In the genomic region with DNA sequence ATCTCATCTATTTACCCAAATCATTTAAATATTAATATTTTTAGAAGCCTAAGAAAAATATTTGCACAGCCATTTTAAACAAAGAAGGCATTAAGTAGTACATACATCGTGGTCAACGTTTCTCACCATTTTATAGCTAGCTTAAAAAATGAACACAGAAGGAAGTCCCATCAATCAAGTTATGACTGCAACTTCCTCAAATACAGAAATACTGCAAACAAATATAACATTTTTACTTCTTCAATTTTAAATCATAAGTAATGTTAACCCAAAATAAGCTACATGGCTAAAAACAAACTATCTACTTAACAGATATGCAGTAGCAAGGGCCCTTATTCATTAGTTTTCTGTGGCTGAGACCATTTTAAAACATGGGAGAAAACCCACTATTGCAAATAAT, we compare ENCODE assay signal across 13 cellular contexts. TPM values are rescaled to one million over a fixed set of nuclear protein-coding genes. Genes with fewer than 3 reads are reported as not detected.
A peak's percentile ranks its signal among the peaks of the same experiment; 100 is the strongest.
DNase-seq lines count a peak whose midpoint lies in the region; ATAC-seq and TF ChIP-seq lines count a peak whose summit lies in the region.
"Had no signal": no experiment of that assay in that cellular context is flagged by ENCODE, and none has a peak within 500 bp of the region (broad histone marks: within the 10 kb centered on the region; RNA-seq: fewer than 3 reads in every experiment).

No MANE protein-coding gene starts in this region.

- H3K27me3 Mint-ChIP-seq in T-helper 17 cell = no peaks in the 10 kb centered on the region
- H3K27me3 Mint-ChIP-seq in stimulated activated naive B cell treated with anti-CD40 and anti-IgM and Interleukin-4, amounts not matched to agents 10 μg/mL and 1 μg/mL and 100 μg/mL, for 72 hours = no peaks in the 10 kb centered on the region
- no peaks in the 10 kb centered on the region for H3K27me3 Mint-ChIP-seq in activated CD8-positive, alpha-beta T cell treated with anti-CD3 and anti-CD28 coated beads for 36 hours

- no peak for TF ChIP-seq POLR2A in adrenal gland (IDR thresholded peaks at IDR 0.05)

- TF ChIP-seq CTCF in ascending aorta (IDR thresholded peaks at IDR 0.05) = no peak
- no peak for TF ChIP-seq CTCF in activated CD8-positive, alpha-beta T cell treated with anti-CD3 and anti-CD28 coated beads for 36 hours (IDR thresholded peaks at IDR 0.05)
- TF ChIP-seq CTCF in adrenal gland (IDR thresholded peaks at IDR 0.05) = no peak

- H3K36me3 ChIP-seq in ascending aorta (no peaks in the 10 kb centered on the region), adrenal gland (replicated peaks in 1 of 2) (no peaks in the 10 kb centered on the region)
- H3K36me3 ChIP-seq: SJCRH30, upper lobe of left lung had no signal

- H3K9me3 Mint-ChIP-seq in stimulated activated naive B cell treated with anti-CD40 and anti-IgM and Interleukin-4, amounts not matched to agents 10 μg/mL and 1 μg/mL and 100 μg/mL, for 72 hours = no peaks in the 10 kb centered on the region
- H3K9me3 Mint-ChIP-seq in activated CD8-positive, alpha-beta T cell treated with anti-CD3 and anti-CD28 coated beads for 36 hours = no peaks in the 10 kb centered on the region

- H3K4me3 Mint-ChIP-seq in T-helper 17 cell = peak overlapping the region; percentile 41
- H3K4me3 Mint-ChIP-seq in stimulated activated naive B cell treated with anti-CD40 and anti-IgM and Interleukin-4, amounts not matched to agents 10 μg/mL and 1 μg/mL and 100 μg/mL, for 72 hours = peak overlapping the region; percentile 73 to 74
- no peak overlapping the region for H3K4me3 Mint-ChIP-seq in activated CD8-positive, alpha-beta T cell treated with anti-CD3 and anti-CD28 coated beads for 36 hours

- DNase-seq in KG1 (lab: John Stamatoyannopoulos, UW) (peak; percentile 57), T-helper 17 cell (no peak), ascending aorta (ENCODE audit: low spot score in 2 of 2) (no peak), NCI-H345 (lab: John Stamatoyannopoulos, UW) (no peak), adrenal gland (no peak)
- DNase-seq in stimulated activated naive B cell treated with anti-CD40 and anti-IgM and Interleukin-4, amounts not matched to agents 10 μg/mL and 1 μg/mL and 100 μg/mL, for 72 hours = no peak
- DNase-seq in activated CD8-positive, alpha-beta T cell treated with anti-CD3 and anti-CD28 coated beads for 36 hours = no peak
- DNase-seq: NCI-H510A treated with DMSO at 0.1 percent for 48 hours; posterior cingulate gyrus; SJCRH30; stimulated activated CD4-positive, alpha-beta T cell treated with anti-CD3 and anti-CD28 coated beads, Interleukin-15, amount 100 ng/mL, for 24 hours; upper lobe of left lung had no signal

- H3K36me3 Mint-ChIP-seq in T-helper 17 cell (ENCODE audit: low read depth) = peaks cover 3% of the 10 kb centered on the region
- H3K36me3 Mint-ChIP-seq in stimulated activated naive B cell treated with anti-CD40 and anti-IgM and Interleukin-4, amounts not matched to agents 10 μg/mL and 1 μg/mL and 100 μg/mL, for 72 hours = peaks cover 21 to 26% of the 10 kb centered on the region in 2 donors
- no peaks in the 10 kb centered on the region for H3K36me3 Mint-ChIP-seq in activated CD8-positive, alpha-beta T cell treated with anti-CD3 and anti-CD28 coated beads for 36 hours (ENCODE audit: low read depth)

- H3K27ac ChIP-seq in ascending aorta (no peak overlapping the region), adrenal gland (no peak overlapping the region)
- H3K27ac ChIP-seq: SJCRH30 had no signal

- peaks cover 0 to 31% of the 10 kb centered on the region in 2 donors for H3K4me1 ChIP-seq in ascending aorta
- H3K4me1 ChIP-seq in adrenal gland (replicated peaks in 1 of 2) = peaks cover 11 to 53% of the 10 kb centered on the region in 2 donors
- H3K4me1 ChIP-seq: SJCRH30 had no signal

- H3K9me3 ChIP-seq in T-helper 17 cell (ENCODE audit: control insufficient read depth, low read length, poor library complexity, severe bottlenecking) (no peaks in the 10 kb centered on the region), ascending aorta (no peaks in the 10 kb centered on the region), adrenal gland (replicated peaks in 1 of 3) (no peaks in the 10 kb centered on the region)
- H3K9me3 ChIP-seq: SJCRH30, upper lobe of left lung had no signal

- ATAC-seq in GM18867 (IDR thresholded peaks at IDR 0.05; ENCODE audit: unreplicated experiment) (peak; percentile 54), T-helper 17 cell (no peak)
- ATAC-seq in stimulated activated naive B cell treated with anti-CD40 and anti-IgM and Interleukin-4, amounts not matched to agents 10 μg/mL and 1 μg/mL and 100 μg/mL, for 72 hours (replicated peaks) = peak; percentile 77 to 79
- ATAC-seq in activated CD8-positive, alpha-beta T cell treated with anti-CD3 and anti-CD28 coated beads for 36 hours = no peak

- no peaks in the 10 kb centered on the region for H3K27me3 ChIP-seq in ascending aorta
- no peaks in the 10 kb centered on the region for H3K27me3 ChIP-seq in adrenal gland
- H3K27me3 ChIP-seq: SJCRH30, upper lobe of left lung had no signal

- WGBS in adrenal gland, 4 donors = 49 to 60% (median 52%) methylated on average over 2 of the region's 2 CpGs

- peak overlapping the region; percentile 61 for H3K27ac Mint-ChIP-seq in T-helper 17 cell
- H3K27ac Mint-ChIP-seq in stimulated activated naive B cell treated with anti-CD40 and anti-IgM and Interleukin-4, amounts not matched to agents 10 μg/mL and 1 μg/mL and 100 μg/mL, for 72 hours = peak overlapping the region; percentile 95
- no peak overlapping the region for H3K27ac Mint-ChIP-seq in activated CD8-positive, alpha-beta T cell treated with anti-CD3 and anti-CD28 coated beads for 36 hours

- H3K4me3 ChIP-seq in ascending aorta (no peak overlapping the region), adrenal gland (no peak overlapping the region)
- H3K4me3 ChIP-seq: SJCRH30, upper lobe of left lung had no signal

- CTCF ChIA-PET in activated CD8-positive, alpha-beta T cell treated with anti-CD3 and anti-CD28 coated beads for 36 hours (lab: Charles Lee) = no interaction called here

- H3K4me1 Mint-ChIP-seq in T-helper 17 cell = peaks cover 32% of the 10 kb centered on the region
- peaks cover 34 to 69% of the 10 kb centered on the region in 2 donors for H3K4me1 Mint-ChIP-seq in stimulated activated naive B cell treated with anti-CD40 and anti-IgM and Interleukin-4, amounts not matched to agents 10 μg/mL and 1 μg/mL and 100 μg/mL, for 72 hours
- peaks cover 33% of the 10 kb centered on the region for H3K4me1 Mint-ChIP-seq in activated CD8-positive, alpha-beta T cell treated with anti-CD3 and anti-CD28 coated beads for 36 hours (ENCODE audit: low read depth)

- POLR2A ChIA-PET in activated CD8-positive, alpha-beta T cell treated with anti-CD3 and anti-CD28 coated beads for 36 hours (lab: Charles Lee) = no interaction called here

- intact Hi-C loops in ascending aorta (cut with DNase I) = no loop called here
- intact Hi-C loops in activated CD8-positive, alpha-beta T cell treated with anti-CD3 and anti-CD28 coated beads for 36 hours (cut with micrococcal nuclease) = no loop called here
- intact Hi-C loops in adrenal gland (cut with DNase I) = no loop called here

RNA-seq across cellular contexts. Expression of gene ITSN2, which starts 30.6 kb away (rescaled TPM):
- total RNA-seq in T-helper 17 cell (10 to 100 TPM; 90.5 to 95.5 TPM), ascending aorta (70.0 TPM), adrenal gland (100 to 1,000 TPM in 1 of 8 donors, 10 to 100 TPM in 7; 36.6 to 108 (median 63.1) TPM)
- 10 to 100 TPM; 44.0 to 48.6 TPM for total RNA-seq in activated CD8-positive, alpha-beta T cell treated with anti-CD3 and anti-CD28 coated beads for 36 hours
- 10 to 100 TPM; 39.2 to 63.2 (median 39.3) TPM for polyA plus RNA-seq in adrenal gland

Comparison
In these comparisons a context has a peak if more than half of its experiments do, and no peak if none do; other contexts are left out.
1. ATAC-seq: peak in GM18867 (single experiment) and stimulated activated naive B cell treated with anti-CD40 and anti-IgM and Interleukin-4, amounts not matched to agents 10 μg/mL and 1 μg/mL and 100 μg/mL, for 72 hours (2 of 2); none in T-helper 17 cell (single experiment) and activated CD8-positive, alpha-beta T cell treated with anti-CD3 and anti-CD28 coated beads for 36 hours (single experiment).